1 cellular context compared by ENCODE assay signal in genomic region chr16:67407176-67407787, GRCh38.
TF ChIP-seq lines count a peak whose summit lies in the region.

No MANE protein-coding gene starts in this region.

TF ChIP-seq in IMR-90, 13 proteins besides CTCF, POLR2A, EP300 and RAD21:
- TF ChIP-seq MXI1 (IDR thresholded peaks at IDR 0.05; ENCODE audit: borderline replicate concordance, low read depth, low read length) = no peak
- no peak for TF ChIP-seq USF2 (IDR thresholded peaks at IDR 0.05; ENCODE audit: low read depth, low read length)
- no peak for TF ChIP-seq RFX5 (IDR thresholded peaks at IDR 0.05; ENCODE audit: low read depth, low read length)
- no peak for TF ChIP-seq RCOR1 (IDR thresholded peaks at IDR 0.05; ENCODE audit: insufficient replicate concordance, low read length)
- TF ChIP-seq NFE2L2 (IDR thresholded peaks at IDR 0.05; ENCODE audit: low read depth, low read length) = peak; percentile 78; the same call in 1 of the 2 replicates
- TF ChIP-seq CEBPB (IDR thresholded peaks at IDR 0.05; ENCODE audit: low read depth, low read length) = peak; percentile 81
- TF ChIP-seq SMC3 (IDR thresholded peaks at IDR 0.05; ENCODE audit: low read depth, low read length) = no peak
- TF ChIP-seq MAFK (IDR thresholded peaks at IDR 0.05; ENCODE audit: low read depth, low read length) = no peak
- no peak for TF ChIP-seq MAZ (IDR thresholded peaks at IDR 0.05; ENCODE audit: borderline replicate concordance, low read depth, low read length)
